8 cellular contexts compared by ENCODE assay signal in the genomic region with DNA sequence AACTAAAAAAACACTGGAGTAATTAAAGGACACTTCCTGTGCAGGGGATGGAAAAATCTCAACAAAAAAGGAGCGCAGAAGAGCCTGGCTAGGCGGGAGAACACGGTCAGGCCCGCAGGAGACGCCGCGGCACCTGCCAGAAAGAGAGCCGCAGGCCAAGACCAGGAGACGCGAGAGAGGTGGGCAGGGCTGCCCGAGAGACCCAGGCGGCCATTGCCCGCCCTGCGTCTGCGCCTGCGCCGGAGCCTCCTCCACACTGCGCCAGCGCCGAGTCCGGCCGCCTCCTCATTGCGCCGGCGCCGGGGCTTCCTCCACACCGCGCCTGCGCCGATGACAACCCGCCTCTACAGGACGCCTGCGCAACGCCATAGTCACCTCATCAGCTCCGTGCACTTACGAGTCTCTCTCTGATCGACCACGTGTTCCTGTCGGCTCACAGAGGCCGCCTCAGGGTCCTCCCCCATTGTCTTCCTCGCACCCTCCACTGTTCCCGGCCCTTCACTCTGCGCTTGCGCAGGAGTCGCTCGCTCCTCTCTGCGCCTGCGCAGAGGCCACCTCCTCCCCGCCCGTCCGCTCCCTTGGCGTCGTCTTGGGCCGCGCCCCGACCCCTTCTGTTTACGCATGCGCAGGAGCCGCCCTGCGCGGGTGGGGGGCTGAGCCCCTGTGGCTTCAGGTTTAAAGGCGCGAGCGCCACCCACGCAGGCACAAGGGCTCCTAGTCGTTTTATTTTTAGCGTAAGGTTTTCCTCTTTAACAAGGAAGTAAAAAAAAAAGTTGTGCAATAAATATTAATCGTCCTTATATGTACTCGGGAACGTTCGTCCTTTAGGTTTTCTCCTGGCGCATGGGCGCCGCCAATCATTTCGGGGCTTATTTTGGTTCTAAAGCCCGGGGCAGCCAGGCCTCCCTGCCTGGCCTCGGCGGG. TPM values are rescaled to one million over a fixed set of nuclear protein-coding genes. Genes with fewer than 3 reads are reported as not detected.
DNase-seq lines count a peak whose midpoint lies in the region; ATAC-seq, FAIRE-seq and TF ChIP-seq lines count a peak whose summit lies in the region.

No MANE protein-coding gene starts in this region.

- H3K4me3 ChIP-seq in adrenal gland (peak overlapping the region in 2 of 4 donors; percentile 35 to 60), heart left ventricle (peak overlapping the region; percentile 37 to 76 (median 60))

- H3K27ac Mint-ChIP-seq in type B pancreatic cell: peak overlapping the region; percentile 100

- peak; percentile 97 for ATAC-seq in HG02798 (IDR thresholded peaks at IDR 0.05; ENCODE audit: poor library complexity, unreplicated experiment)
- peak; percentile 94 to 98 (median 97) for ATAC-seq in heart left ventricle

- H3K4me1 Mint-ChIP-seq in type B pancreatic cell (ENCODE audit: unreplicated experiment): peaks cover 14% of the 10 kb centered on the region

- peak in 2 of 6 experiments; percentile 6 to 18 for TF ChIP-seq CTCF in adrenal gland (IDR thresholded peaks at IDR 0.05)
- TF ChIP-seq CTCF in heart left ventricle (IDR thresholded peaks at IDR 0.05): peak in 2 of 12 donors; percentile 1 to 13
- TF ChIP-seq CTCF in type B pancreatic cell (conservative IDR thresholded peaks at IDR 0.05): no peak

- H3K9me3 Mint-ChIP-seq in type B pancreatic cell: no peaks in the 10 kb centered on the region

- peak overlapping the region; percentile 61 to 94 (median 90) for H3K27ac ChIP-seq in adrenal gland
- peak overlapping the region; percentile 86 to 99 (median 94) for H3K27ac ChIP-seq in heart left ventricle

- TF ChIP-seq POLR2A in GM12892 (IDR thresholded peaks at IDR 0.05; ENCODE audit: low read depth, low read length): peak; percentile 86
- peak; percentile 83 to 85 for TF ChIP-seq POLR2A in adrenal gland (IDR thresholded peaks at IDR 0.05)
- TF ChIP-seq POLR2A in heart left ventricle (IDR thresholded peaks at IDR 0.05): peak in 1 of 2 donors; percentile 67

- peak; percentile 79 for FAIRE-seq in GM12892 (lab: Jason Lieb, UNC)

- no peaks in the 10 kb centered on the region for H3K27me3 ChIP-seq in adrenal gland
- no peaks in the 10 kb centered on the region for H3K27me3 ChIP-seq in heart left ventricle

- no peaks in the 10 kb centered on the region for H3K27me3 Mint-ChIP-seq in type B pancreatic cell

- H3K36me3 ChIP-seq in adrenal gland (replicated peaks in 1 of 2) (no peaks in the 10 kb centered on the region), heart left ventricle (no peaks in the 10 kb centered on the region)

- intact Hi-C loops in adrenal gland (cut with DNase I): no loop called here
- intact Hi-C loops in heart left ventricle (cut with DNase I): loop anchor here in 5 of 10 donors (1.0 to 5.0 kb wide), 3 partner anchors 42 to 43 kb away; a partner anchor contains a TSS

- H3K9me3 ChIP-seq in adrenal gland (replicated peaks in 1 of 3): no peaks in the 10 kb centered on the region
- H3K9me3 ChIP-seq in heart left ventricle: no peaks in the 10 kb centered on the region

- WGBS in adrenal gland, 4 donors: 1 to 2% (median 1%) methylated on average over 49 to 78 of the region's 78 CpGs
- WGBS in heart left ventricle, 4 donors: 1 to 2% (median 1%) methylated on average over 68 to 78 of the region's 78 CpGs

- DNase-seq in GM12892 (ENCODE audit: insufficient read length) (peak; percentile 82), NCI-H1417 treated with DMSO at 0.1 percent for 48 hours (lab: John Stamatoyannopoulos, UW) (peak; percentile 95), T follicular helper cell (ENCODE audit: low read depth) (peak; percentile 95), adrenal gland (peak; percentile 96 to 99 (median 99)), heart left ventricle (peak; percentile 98 to 99 (median 98)), pons (ENCODE audit: low spot score) (peak; percentile 100), type B pancreatic cell (ENCODE audit: extremely low spot score, unreplicated experiment) (peak; percentile 98)

- H3K4me1 ChIP-seq in adrenal gland (replicated peaks in 1 of 2) (peaks cover 12 to 16% of the 10 kb centered on the region in 2 donors), heart left ventricle (peaks cover 0 to 27% (median 14%) of the 10 kb centered on the region in 12 donors)

- H3K4me3 Mint-ChIP-seq in type B pancreatic cell: peak overlapping the region; percentile 97

- peaks cover 3% of the 10 kb centered on the region for H3K36me3 Mint-ChIP-seq in type B pancreatic cell

RNA-seq across cellular contexts. Expression of a gene that starts 43.2 kb away (rescaled TPM):
- not detected for polyA plus RNA-seq in GM12892 (2012; ENCODE audit: missing spikeins)
- 10 to 100 TPM; 21.4 to 57.9 (median 38.8) TPM for total RNA-seq in adrenal gland
- polyA plus RNA-seq in adrenal gland: 10 to 100 TPM in 2 of 3 donors, 1 to 10 TPM in 1; 7.5 to 31.0 (median 24.0) TPM
- total RNA-seq in heart left ventricle: 10 to 100 TPM; 16.7 to 52.0 (median 21.0) TPM
- polyA plus RNA-seq in heart left ventricle: 10 to 100 TPM; 11.1 to 21.0 TPM
- 17.4 and 18.1 TPM in 2 replicates for total RNA-seq in type B pancreatic cell (ENCODE audit: low replicate concordance)
